ENCODE assay signal across 7 cellular contexts in genomic region chr7:35055733-35056132, GRCh38. TPM values are rescaled to one million over a fixed set of nuclear protein-coding genes. Genes with fewer than 3 reads are reported as not detected.
DNase-seq lines count a peak whose midpoint lies in the region; ATAC-seq and TF ChIP-seq lines count a peak whose summit lies in the region.
"Not testable (repeated sequence)": the region's sequence is repeated elsewhere in the genome, so short reads cannot be mapped to it uniquely, and the experiment has no call there.

No MANE protein-coding gene starts in this region.

- not testable (repeated sequence) for H3K9me2 ChIP-seq in SU-DHL-6 (replicated peaks; ENCODE audit: insufficient read depth, low read length)

- not testable (repeated sequence) for H3K4me1 Mint-ChIP-seq in Calu3 (ENCODE audit: low read depth, unreplicated experiment)

- not testable (repeated sequence) for H3K9me3 ChIP-seq in SU-DHL-6 (ENCODE audit: insufficient read depth, low read length)

- not testable (repeated sequence) for H3K4me3 Mint-ChIP-seq in Calu3 (ENCODE audit: low read depth, unreplicated experiment)

- H3K27me3 ChIP-seq in SU-DHL-6 (ENCODE audit: low read length): not testable (repeated sequence)

- not testable (repeated sequence) for H4K20me1 ChIP-seq in SU-DHL-6 (ENCODE audit: low read depth, low read length)

- not testable (repeated sequence) for H3K27ac Mint-ChIP-seq in Calu3 (ENCODE audit: unreplicated experiment)

- intact Hi-C loops in Calu3 (cut with micrococcal nuclease; ENCODE audit: unreplicated experiment): not testable (repeated sequence)

- H3K27me3 Mint-ChIP-seq in Calu3 (ENCODE audit: unreplicated experiment): not testable (repeated sequence)

- not testable (repeated sequence) for H3K79me2 ChIP-seq in SU-DHL-6 (ENCODE audit: insufficient read depth, low read length)

- not testable (repeated sequence) for BruUV-seq in Calu3 (replicated peaks; lab: Mats Ljungman, UMichigan)

- H3F3A ChIP-seq in SU-DHL-6 (ENCODE audit: insufficient read depth): not testable (repeated sequence)

- not testable (repeated sequence) for H3K27ac ChIP-seq in SU-DHL-6 (ENCODE audit: low read depth, low read length)

- H3K4me2 ChIP-seq in SU-DHL-6 (ENCODE audit: low read depth, low read length, poor library complexity, severe bottlenecking): not testable (repeated sequence)

- H3K9me3 Mint-ChIP-seq in Calu3 (ENCODE audit: low read depth, unreplicated experiment): not testable (repeated sequence)

- H3K36me3 Mint-ChIP-seq in Calu3 (ENCODE audit: insufficient read depth, unreplicated experiment): not testable (repeated sequence)

- H3K36me3 ChIP-seq in SU-DHL-6 (ENCODE audit: low read length): not testable (repeated sequence)

- peak; percentile 63 for TF ChIP-seq CTCF in Calu3 (IDR thresholded peaks at IDR 0.05; ENCODE audit: unreplicated experiment)
- TF ChIP-seq CTCF in SU-DHL-6 (IDR thresholded peaks at IDR 0.05; ENCODE audit: insufficient read depth, low read length, poor library complexity, severe bottlenecking): peak; percentile 54
- peak; percentile 59 for TF ChIP-seq CTCF in choroid plexus epithelial cell (conservative IDR thresholded peaks at IDR 0.05; ENCODE audit: low read depth, low read length)

- not testable (repeated sequence) for DNase-seq in Calu3; choroid plexus epithelial cell (ENCODE audit: low read depth); left lobe of liver (ENCODE audit: low spot score)
- peak; percentile 5 for DNase-seq in NCI-H2171 treated with DMSO at 0.1 percent for 48 hours (lab: John Stamatoyannopoulos, UW)

- ATAC-seq in GM18502 (IDR thresholded peaks at IDR 0.05; ENCODE audit: poor library complexity, unreplicated experiment) (peak; percentile 72), HG03354 (IDR thresholded peaks at IDR 0.05; ENCODE audit: poor library complexity, severe bottlenecking, unreplicated experiment) (peak; percentile 67), left lobe of liver (peak; percentile 54)

- H2AFZ ChIP-seq in SU-DHL-6 (ENCODE audit: low read depth, low read length, severe bottlenecking): not testable (repeated sequence)

- not testable (repeated sequence) for H3K4me3 ChIP-seq in SU-DHL-6 (ENCODE audit: insufficient read depth, low read length, poor library complexity, severe bottlenecking); choroid plexus epithelial cell (ENCODE audit: low read depth, low read length)

- H3K9ac ChIP-seq in SU-DHL-6 (ENCODE audit: low read length): not testable (repeated sequence)

- CTCF ChIA-PET in Calu3 (lab: Charles Lee): not testable (repeated sequence)

RNA-seq across cellular contexts. Expression of gene DPY19L1, which starts 18.4 kb away (rescaled TPM):
- 88.1 and 90.4 TPM in 2 replicates for total RNA-seq in Calu3 (2022)
- 17.8 TPM for total RNA-seq in left lobe of liver
